ENCODE assay signal across 9 cellular contexts in the genomic region with DNA sequence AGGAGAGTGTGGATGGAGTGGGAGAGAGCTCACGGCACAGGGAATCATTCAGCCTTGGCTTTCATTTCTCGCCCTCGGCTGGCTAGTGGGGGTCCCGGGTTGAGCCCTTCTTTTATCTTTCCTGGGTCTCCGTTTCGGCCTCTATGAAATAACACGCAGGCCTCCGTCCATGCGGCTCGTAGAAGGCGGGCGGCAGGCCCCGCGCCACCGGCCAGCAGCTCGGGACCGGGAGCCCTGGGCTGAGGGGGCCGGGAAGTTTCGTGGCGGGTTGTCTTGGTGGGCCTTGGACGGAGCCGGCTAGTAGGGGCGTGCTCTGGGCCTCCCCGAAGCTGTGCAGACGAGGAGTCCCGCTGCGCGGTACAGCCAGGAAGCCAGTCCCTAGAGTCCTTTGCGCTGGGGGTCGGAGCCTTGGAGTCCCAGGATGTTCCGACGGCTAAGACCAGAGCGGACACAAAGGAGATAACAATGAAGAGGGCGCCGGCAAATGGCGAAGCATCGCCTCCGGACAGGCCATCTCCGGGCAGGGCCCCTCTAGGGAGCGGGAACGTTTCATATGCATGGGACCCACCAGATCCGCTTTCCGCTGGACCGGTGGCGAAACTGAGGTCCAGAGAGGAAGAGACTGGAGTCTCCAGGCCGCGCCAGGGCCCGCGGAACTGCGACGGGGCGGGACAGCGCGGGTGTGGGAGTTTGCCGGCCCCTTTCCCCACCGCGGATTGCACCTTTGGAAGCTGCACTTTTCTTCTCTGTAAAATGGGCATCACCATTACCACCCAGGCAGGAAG. TPM values are rescaled to one million over a fixed set of nuclear protein-coding genes. Genes with fewer than 3 reads are reported as not detected.
DNase-seq lines count a peak whose midpoint lies in the region; ATAC-seq, FAIRE-seq and TF ChIP-seq lines count a peak whose summit lies in the region.
"Had no signal": no experiment of that assay in that cellular context is flagged by ENCODE, and none has a peak within 500 bp of the region (broad histone marks: within the 10 kb centered on the region; RNA-seq: fewer than 3 reads in every experiment).

No MANE protein-coding gene starts in this region.

- ATAC-seq in mucosa of descending colon = no peak
- ATAC-seq in HG02870 (IDR thresholded peaks at IDR 0.05; ENCODE audit: unreplicated experiment) = no peak

- FAIRE-seq in GM12892 (lab: Jason Lieb, UNC) = no peak
- FAIRE-seq: colon had no signal

- H3K4me1 ChIP-seq in ACC112 (ENCODE audit: control insufficient read depth, insufficient read depth, low read length, unreplicated experiment) (no peaks in the 10 kb centered on the region), mucosa of descending colon (ENCODE audit: low read depth) (peaks cover 52% of the 10 kb centered on the region)

- H3K79me2 ChIP-seq in ACC112 (ENCODE audit: control insufficient read depth, insufficient read depth, low read length, unreplicated experiment) = no peaks in the 10 kb centered on the region

- no peaks in the 10 kb centered on the region for H3K36me3 ChIP-seq in ACC112 (ENCODE audit: insufficient read depth, low read length)
- no peaks in the 10 kb centered on the region for H3K36me3 ChIP-seq in H7 (replicated peaks; ENCODE audit: control insufficient read depth, insufficient read depth, low read length)
- H3K36me3 ChIP-seq in mucosa of descending colon (ENCODE audit: low read depth) = peaks cover 4% of the 10 kb centered on the region

- no peaks in the 10 kb centered on the region for H3K9me3 ChIP-seq in mucosa of descending colon

- DNase-seq in H7 (peak; percentile 82), cardiac fibroblast (ENCODE audit: low read depth in 2 of 2) (no peak), mucosa of descending colon (peak in 2 of 3 donors; percentile 25 to 57), hippocampal formation (lab: John Stamatoyannopoulos, UW) (no peak), NCI-H2029 treated with DMSO at 0.1 percent for 48 hours (lab: John Stamatoyannopoulos, UW) (no peak), GM12892 (ENCODE audit: insufficient read length) (no peak)

- peak overlapping the region; percentile 34 for H2AFZ ChIP-seq in ACC112 (ENCODE audit: low read length, unreplicated experiment)

- no peak for TF ChIP-seq POLR2A in GM12892 (IDR thresholded peaks at IDR 0.05; ENCODE audit: low read depth, low read length)

- TF ChIP-seq CTCF in cardiac fibroblast (IDR thresholded peaks at IDR 0.05; ENCODE audit: low read depth, low read length) (no peak), mucosa of descending colon (IDR thresholded peaks at IDR 0.05) (no peak)

- intact Hi-C loops in mucosa of descending colon (cut with DNase I, micrococcal nuclease) = loop anchor here (5.0 kb wide), 2 partner anchors 313 to 378 kb away; a partner anchor contains a TSS

- H3K27ac ChIP-seq in ACC112 (ENCODE audit: low read depth, low read length) = no peak overlapping the region

- H3K27me3 ChIP-seq in ACC112 (ENCODE audit: insufficient read depth, low read length) = peaks cover 55% of the 10 kb centered on the region
- H3K27me3 ChIP-seq in H7 (ENCODE audit: control insufficient read depth, insufficient read depth, low read length) = peaks cover 84% of the 10 kb centered on the region

- H3K4me3 ChIP-seq in ACC112 (ENCODE audit: low read depth, low read length) (peak overlapping the region; percentile 67), H7 (ENCODE audit: insufficient read depth, low read depth, low read length) (peak overlapping the region; percentile 45), cardiac fibroblast (replicated peaks in 1 of 2; ENCODE audit: low read depth in 2 of 2, low read length in 2 of 2) (peak overlapping the region; percentile 13 to 38), mucosa of descending colon (no peak overlapping the region)

RNA-seq across cellular contexts. Expression of a gene that starts 4.3 kb away (rescaled TPM):
- total RNA-seq in H7 (2014; rRNA removed; shearing (Covaris generic)) = not detected in 2 replicates
- total RNA-seq in mucosa of descending colon = not detected
- not detected for polyA plus RNA-seq in GM12892 (2012; ENCODE audit: missing spikeins)

RNA-seq across cellular contexts. Expression of a gene that starts 10.2 kb away (rescaled TPM):
- 0.11 TPM in 1 of 2 replicates, not detected in the other for total RNA-seq in H7 (2014; rRNA removed; shearing (Covaris generic))
- under 1 TPM; 0.34 to 0.63 (median 0.58) TPM for total RNA-seq in mucosa of descending colon
- polyA plus RNA-seq in GM12892 (2012; ENCODE audit: missing spikeins) = not detected

Comparison
In these comparisons a context has a peak if more than half of its experiments do, and no peak if none do; other contexts are left out.
1. DNase-seq: peak in H7 (single experiment) and mucosa of descending colon (2 of 3); none in cardiac fibroblast (0 of 2), hippocampal formation (0 of 2), NCI-H2029 treated with DMSO at 0.1 percent for 48 hours (single experiment) and GM12892 (single experiment).